8 cellular contexts compared by ENCODE assay signal in the genomic region with DNA sequence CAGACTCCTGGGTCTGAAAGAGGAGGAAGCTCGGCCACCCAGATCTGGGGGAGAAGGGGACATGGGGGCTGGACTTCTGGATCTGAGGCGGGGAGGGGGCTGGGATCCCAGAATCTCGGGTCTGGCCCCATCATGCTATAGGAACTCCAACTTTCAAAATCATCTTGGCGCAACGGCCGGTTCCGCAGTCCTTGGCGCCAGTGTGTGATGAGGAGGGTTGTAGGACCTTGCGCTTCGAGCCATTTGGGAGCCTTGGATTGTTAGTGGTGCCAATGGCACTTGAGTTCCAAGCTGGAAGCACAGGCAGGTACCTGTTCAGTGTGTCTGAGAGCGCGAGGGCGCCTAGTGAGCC. TPM values are rescaled to one million over a fixed set of nuclear protein-coding genes. Genes with fewer than 3 reads are reported as not detected.
DNase-seq lines count a peak whose midpoint lies in the region; ATAC-seq and TF ChIP-seq lines count a peak whose summit lies in the region.

No MANE protein-coding gene starts in this region.

- H3K4me3 ChIP-seq in left ventricle myocardium inferior (peak overlapping the region; percentile 72), brain microvascular endothelial cell (ENCODE audit: low read depth, low read length) (peak overlapping the region; percentile 86), mesodermal cell (ENCODE audit: extremely low read depth, insufficient read depth, low read length, poor library complexity, severe bottlenecking) (peak overlapping the region; percentile 98), vagina (peak overlapping the region; percentile 90 to 98)

- intact Hi-C loops in left ventricle myocardium inferior (cut with micrococcal nuclease): no loop called here
- intact Hi-C loops in Right ventricle myocardium superior (cut with DNase I): no loop called here
- intact Hi-C loops in vagina (cut with DNase I): loop anchor here (10.0 kb wide), 1 partner anchor 151 kb away; no protein-coding TSS in a partner anchor

- H3K9me3 ChIP-seq in left ventricle myocardium inferior (replicated peaks) (no peaks in the 10 kb centered on the region), mesodermal cell (ENCODE audit: control insufficient read depth, low read length) (no peaks in the 10 kb centered on the region), vagina (no peaks in the 10 kb centered on the region)

- TF ChIP-seq CTCF in left ventricle myocardium inferior (IDR thresholded peaks at IDR 0.05; ENCODE audit: borderline replicate concordance): no peak
- TF ChIP-seq CTCF in brain microvascular endothelial cell (IDR thresholded peaks at IDR 0.05; ENCODE audit: low read depth, low read length, missing control alignments): no peak
- no peak for TF ChIP-seq CTCF in vagina (IDR thresholded peaks at IDR 0.05)

- H3K4me1 ChIP-seq in left ventricle myocardium inferior (peaks cover 57% of the 10 kb centered on the region), mesodermal cell (ENCODE audit: control insufficient read depth, insufficient read depth, low read length, poor library complexity, severe bottlenecking) (peaks cover 16% of the 10 kb centered on the region), vagina (peaks cover 46% of the 10 kb centered on the region)

- H3K27ac ChIP-seq in left ventricle myocardium inferior (replicated peaks) (peak overlapping the region; percentile 91), brain microvascular endothelial cell (peak overlapping the region; percentile 66), mesodermal cell (ENCODE audit: low read depth, low read length, severe bottlenecking) (peak overlapping the region; percentile 80), vagina (peak overlapping the region; percentile 99)

- no peaks in the 10 kb centered on the region for H3K27me3 ChIP-seq in left ventricle myocardium inferior (ENCODE audit: low read depth)
- no peaks in the 10 kb centered on the region for H3K27me3 ChIP-seq in brain microvascular endothelial cell (replicated peaks)
- no peaks in the 10 kb centered on the region for H3K27me3 ChIP-seq in vagina

- no peak for ATAC-seq in Right ventricle myocardium superior (ENCODE audit: poor library complexity)
- ATAC-seq in GM19035 (IDR thresholded peaks at IDR 0.05; ENCODE audit: unreplicated experiment): no peak

- DNase-seq in left ventricle myocardium inferior: no peak
- no peak for DNase-seq in Right ventricle myocardium superior
- no peak for DNase-seq in brain microvascular endothelial cell
- no peak for DNase-seq in vagina (ENCODE audit: extremely low spot score in 2 of 2)
- no peak for DNase-seq in amniotic stem cell (lab: John Stamatoyannopoulos, UW)
- no peak for DNase-seq in COLO668 (lab: John Stamatoyannopoulos, UW; ENCODE audit: unreplicated experiment)

- H3K36me3 ChIP-seq in left ventricle myocardium inferior (peaks cover 4% of the 10 kb centered on the region), brain microvascular endothelial cell (replicated peaks) (peaks cover 8% of the 10 kb centered on the region), mesodermal cell (ENCODE audit: control insufficient read depth, insufficient read depth, low read length) (peaks cover 20% of the 10 kb centered on the region), vagina (peaks cover 0 to 7% of the 10 kb centered on the region in 2 donors)

- WGBS in mesodermal cell (ENCODE audit: insufficient coverage in 2 of 2), 2 experiments: 0 to 4% methylated on average over 6 to 7 of the region's 13 CpGs

- in situ Hi-C loops in brain microvascular endothelial cell (cut with HindIII; ENCODE audit: low pct_ligation_motif_present, low sequenced_read_pairs): no loop called here

- no peak for TF ChIP-seq POLR2A in vagina (IDR thresholded peaks at IDR 0.05)

RNA-seq across cellular contexts. Expression of a gene that starts 0.3 kb away (rescaled TPM):
- total RNA-seq in left ventricle myocardium inferior: 44.4 TPM
- total RNA-seq in Right ventricle myocardium superior: 41.7 TPM
- 80.1 TPM for polyA plus RNA-seq in mesodermal cell (2013, experiment 1 of 2)
- 71.8 TPM for polyA plus RNA-seq in mesodermal cell (2013, experiment 2 of 2)
- total RNA-seq in vagina: 100 TPM

RNA-seq across cellular contexts. Expression of a gene that starts 0.9 kb away (rescaled TPM):
- 138 TPM for total RNA-seq in left ventricle myocardium inferior
- 100 TPM for total RNA-seq in Right ventricle myocardium superior
- 35.0 TPM for polyA plus RNA-seq in mesodermal cell (2013, experiment 1 of 2)
- polyA plus RNA-seq in mesodermal cell (2013, experiment 2 of 2): 32.7 TPM
- total RNA-seq in vagina: 32.2 TPM

RNA-seq across cellular contexts. Expression of a gene that starts 22.9 kb away (rescaled TPM):
- not detected for total RNA-seq in left ventricle myocardium inferior
- not detected for total RNA-seq in Right ventricle myocardium superior
- not detected for polyA plus RNA-seq in mesodermal cell (2013, experiment 1 of 2)
- polyA plus RNA-seq in mesodermal cell (2013, experiment 2 of 2): not detected
- total RNA-seq in vagina: not detected

RNA-seq across cellular contexts. Expression of a gene that starts 28.9 kb away (rescaled TPM):
- total RNA-seq in left ventricle myocardium inferior (834 TPM), Right ventricle myocardium superior (748 TPM), vagina (4,380 TPM)
- polyA plus RNA-seq in mesodermal cell (2013, experiment 1 of 2): 3,050 TPM
- polyA plus RNA-seq in mesodermal cell (2013, experiment 2 of 2): 2,468 TPM

RNA-seq across cellular contexts. Expression of a gene that starts 30.1 kb away (rescaled TPM):
- not detected for total RNA-seq in left ventricle myocardium inferior
- not detected for total RNA-seq in Right ventricle myocardium superior
- not detected for polyA plus RNA-seq in mesodermal cell (2013, experiment 1 of 2)
- not detected for polyA plus RNA-seq in mesodermal cell (2013, experiment 2 of 2)
- total RNA-seq in vagina: not detected
